8 cellular contexts compared by ENCODE assay signal in genomic region chr12:123384318-123384993, GRCh38. TPM values are rescaled to one million over a fixed set of nuclear protein-coding genes. Genes with fewer than 3 reads are reported as not detected.
DNase-seq lines count a peak whose midpoint lies in the region; ATAC-seq and TF ChIP-seq lines count a peak whose summit lies in the region.

No MANE protein-coding gene starts in this region.

- H3K9me3 ChIP-seq in heart right ventricle: no peaks in the 10 kb centered on the region
- H3K9me3 ChIP-seq in RWPE2 (ENCODE audit: severe bottlenecking): no peaks in the 10 kb centered on the region
- no peaks in the 10 kb centered on the region for H3K9me3 ChIP-seq in muscle layer of colon (ENCODE audit: low read length)
- no peaks in the 10 kb centered on the region for H3K9me3 ChIP-seq in aorta (ENCODE audit: control insufficient read depth, low read length)

- H3K27me3 ChIP-seq in heart right ventricle (no peaks in the 10 kb centered on the region), RWPE2 (ENCODE audit: insufficient read depth, poor library complexity, severe bottlenecking) (no peaks in the 10 kb centered on the region), muscle layer of colon (ENCODE audit: control insufficient read depth in 1 of 2, insufficient read depth in 2 of 2, low read length in 2 of 2) (no peaks in the 10 kb centered on the region), aorta (ENCODE audit: control insufficient read depth in 1 of 2, insufficient read depth in 2 of 2, low read length in 1 of 2) (no peaks in the 10 kb centered on the region)

- peak in 1 of 8 donors; percentile 1 for ATAC-seq in heart right ventricle
- no peak for ATAC-seq in Right ventricle myocardium inferior
- ATAC-seq in RWPE2 (ENCODE audit: low read depth): peak; percentile 11; the same call in 2 of the 3 replicates
- ATAC-seq in aorta (ENCODE audit: low FRiP score): no peak

- H3K4me3 ChIP-seq in heart right ventricle (peak overlapping the region; percentile 70 to 91 (median 82)), RWPE2 (ENCODE audit: severe bottlenecking) (peak overlapping the region; percentile 78), muscle layer of colon (ENCODE audit: low read depth in 1 of 2, low read length in 2 of 2) (peak overlapping the region; percentile 76 to 97), aorta (ENCODE audit: low read length in 2 of 2) (peak overlapping the region; percentile 66)

- H3K4me1 ChIP-seq in heart right ventricle: peaks cover 8 to 42% (median 27%) of the 10 kb centered on the region in 9 donors
- H3K4me1 ChIP-seq in RWPE2 (ENCODE audit: insufficient read depth, poor library complexity, severe bottlenecking): peaks cover 5% of the 10 kb centered on the region
- H3K4me1 ChIP-seq in muscle layer of colon (ENCODE audit: insufficient read depth, low read length): peaks cover 15% of the 10 kb centered on the region
- H3K4me1 ChIP-seq in aorta (ENCODE audit: control insufficient read depth in 1 of 2, insufficient read depth in 2 of 2, low read length in 2 of 2): no peaks in the 10 kb centered on the region

- TF ChIP-seq CTCF in heart right ventricle (IDR thresholded peaks at IDR 0.05): no peak
- TF ChIP-seq CTCF in RWPE2 (IDR thresholded peaks at IDR 0.05; ENCODE audit: poor library complexity, severe bottlenecking): no peak

- peak overlapping the region in 9 of 10 donors; percentile 50 to 87 (median 79) for H3K27ac ChIP-seq in heart right ventricle
- H3K27ac ChIP-seq in RWPE2 (ENCODE audit: poor library complexity, severe bottlenecking): peak overlapping the region; percentile 60
- H3K27ac ChIP-seq in muscle layer of colon (ENCODE audit: low read depth, low read length): peak overlapping the region; percentile 68
- peak overlapping the region in 1 of 2 donors; percentile 34 for H3K27ac ChIP-seq in aorta (ENCODE audit: low read depth in 1 of 2, low read length in 2 of 2)

- no peaks in the 10 kb centered on the region for H3K36me3 ChIP-seq in heart right ventricle
- 0 out of 2 replicates have a peak, but pooled peaks cover 6% of the 10 kb centered on the region for H3K36me3 ChIP-seq in RWPE2 (ENCODE audit: low read depth)
- H3K36me3 ChIP-seq in muscle layer of colon (ENCODE audit: insufficient read depth, low read length): no peaks in the 10 kb centered on the region
- no peaks in the 10 kb centered on the region for H3K36me3 ChIP-seq in aorta (ENCODE audit: control insufficient read depth in 1 of 2, insufficient read depth in 2 of 2, low read length in 1 of 2)

- peak in 1 of 2 donors; percentile 36 for DNase-seq in heart right ventricle
- DNase-seq in Right ventricle myocardium inferior (ENCODE audit: missing footprints): no peak
- no peak for DNase-seq in RWPE2 (ENCODE audit: low spot score)
- peak; percentile 33 for DNase-seq in dermis blood vessel endothelial cell
- no peak for DNase-seq in aorta
- no peak for DNase-seq in pons (ENCODE audit: low spot score)
- DNase-seq in COLO829 (ENCODE audit: low spot score): no peak

- WGBS in heart right ventricle, 2 donors: 1 to 2% methylated on average over 41 of the region's 41 CpGs
- 1 to 2% methylated on average over 33 to 41 of the region's 41 CpGs for WGBS in aorta, 2 donors

- H3K9ac ChIP-seq in muscle layer of colon (ENCODE audit: low read length): no peak overlapping the region

- intact Hi-C loops in heart right ventricle (cut with DNase I) (loop anchor here in 3 of 10 donors (1.0 to 5.0 kb wide), 3 partner anchors 19 to 198 kb away; partner anchors contain the start of genes RILPL1 (in 1 of the 3) and TMED2 (in 1 of the 3)), Right ventricle myocardium inferior (cut with DNase I) (no loop called here), aorta (cut with DNase I) (loop anchor here in 1 of 2 donors (2.0 to 5.0 kb wide), 2 partner anchors 20 to 198 kb away; partner anchors contain the start of genes SBNO1 and TMED2)

RNA-seq across cellular contexts. Expression of gene KMT5A, which starts 0.5 kb away (rescaled TPM):
- total RNA-seq in heart right ventricle (10 to 100 TPM; 24.7 to 37.0 (median 30.2) TPM), Right ventricle myocardium inferior (32.7 TPM), dermis blood vessel endothelial cell (36.6 and 56.2 TPM in 2 replicates), aorta (10 to 100 TPM; 51.9 to 55.9 TPM)
- polyA plus RNA-seq in heart right ventricle (10 to 100 TPM; 16.4 to 17.2 TPM), aorta (10 to 100 TPM; 23.7 to 58.1 TPM)

RNA-seq across cellular contexts. Expression of gene SBNO1, which starts 19.8 kb away (rescaled TPM):
- total RNA-seq in heart right ventricle (10 to 100 TPM; 21.0 to 32.1 (median 27.6) TPM), Right ventricle myocardium inferior (25.8 TPM), dermis blood vessel endothelial cell (28.6 and 41.2 TPM in 2 replicates), aorta (10 to 100 TPM; 25.6 to 28.6 TPM)
- polyA plus RNA-seq in heart right ventricle (1 to 10 TPM; 4.1 to 4.6 TPM), aorta (1 to 10 TPM; 4.0 to 4.2 TPM)

RNA-seq across cellular contexts. Expression of gene RILPL2, which starts 52.0 kb away (rescaled TPM):
- 1 to 10 TPM; 1.5 to 3.5 (median 2.0) TPM for total RNA-seq in heart right ventricle
- 1 to 10 TPM; 2.8 to 3.2 TPM for polyA plus RNA-seq in heart right ventricle
- 2.0 TPM for total RNA-seq in Right ventricle myocardium inferior
- total RNA-seq in dermis blood vessel endothelial cell: 3.8 and 4.1 TPM in 2 replicates
- 10 to 100 TPM; 12.6 to 13.7 TPM for total RNA-seq in aorta
- 10 to 100 TPM; 19.4 to 25.3 TPM for polyA plus RNA-seq in aorta
